ENCODE assay signal across 8 cellular contexts in genomic region chr17:41404024-41404651, GRCh38. TPM values are rescaled to one million over a fixed set of nuclear protein-coding genes. Genes with fewer than 3 reads are reported as not detected.
DNase-seq lines count a peak whose midpoint lies in the region; ATAC-seq and TF ChIP-seq lines count a peak whose summit lies in the region.

No MANE protein-coding gene starts in this region.

- CTCF ChIA-PET in WTC11 (lab: Charles Lee), result interaction anchor here (0.9 to 1.9 kb wide), 6 partner anchors 13 to 262 kb away, joined by 3 to 10 read pairs (median 3); no protein-coding TSS in a partner anchor

- no peaks in the 10 kb centered on the region for H3K9me3 ChIP-seq in left ventricle myocardium inferior (replicated peaks)

- H3K27ac ChIP-seq in left ventricle myocardium inferior (replicated peaks), result no peak overlapping the region

- H3K27me3 ChIP-seq in left ventricle myocardium inferior (ENCODE audit: low read depth), result peaks cover 66% of the 10 kb centered on the region

- no peaks in the 10 kb centered on the region for H3K36me3 ChIP-seq in left ventricle myocardium inferior

- no peaks in the 10 kb centered on the region for H3K36me3 Mint-ChIP-seq in WTC11

- H3K4me1 Mint-ChIP-seq in WTC11, result no peaks in the 10 kb centered on the region

- no peak overlapping the region for H3K4me3 ChIP-seq in left ventricle myocardium inferior

- peaks cover 8% of the 10 kb centered on the region for H3K4me1 ChIP-seq in left ventricle myocardium inferior

- no peaks in the 10 kb centered on the region for H3K9me3 Mint-ChIP-seq in WTC11

- no peaks in the 10 kb centered on the region; the same call in none of the 2 replicates for H3K27me3 Mint-ChIP-seq in WTC11 (ENCODE audit: low read depth)

- ATAC-seq in left ventricle myocardium superior (peak; percentile 85), WTC11 (no peak), esophagus mucosa (peak; percentile 92)

- intact Hi-C loops in left ventricle myocardium superior (cut with micrococcal nuclease), result no loop called here
- intact Hi-C loops in left ventricle myocardium inferior (cut with micrococcal nuclease), result no loop called here

- H3K4me3 Mint-ChIP-seq in WTC11, result no peak overlapping the region

- DNase-seq in left ventricle myocardium superior, result no peak
- DNase-seq in left ventricle myocardium inferior, result no peak
- DNase-seq in WTC11 (ENCODE audit: low spot score), result no peak
- peak; percentile 20 for DNase-seq in stimulated activated CD8-positive, alpha-beta memory T cell treated with anti-CD3 and anti-CD28 coated beads, Interleukin-12 subunit alpha, Interleukin-12 subunit beta, amount 100 ng/mL, for 24 hours (ENCODE audit: extremely low read depth)
- no peak for DNase-seq in anterior cingulate cortex (lab: John Stamatoyannopoulos, UW)
- DNase-seq in C1 segment of cervical spinal cord (lab: John Stamatoyannopoulos, UW), result no peak
- DNase-seq in NCI-H2171 treated with DMSO at 0.1 percent for 48 hours (lab: John Stamatoyannopoulos, UW), result no peak

- H3K27ac Mint-ChIP-seq in WTC11, result no peak overlapping the region

- TF ChIP-seq CTCF in left ventricle myocardium inferior (IDR thresholded peaks at IDR 0.05; ENCODE audit: borderline replicate concordance) (no peak), WTC11 (IDR thresholded peaks at IDR 0.05) (no peak)

- POLR2A ChIA-PET in WTC11 (lab: Charles Lee), result no interaction called here

TF ChIP-seq in WTC11, 78 proteins besides CTCF, POLR2A, EP300 and RAD21:
- TF ChIP-seq GABPB1 (CRISPR knock-in tag; IDR thresholded peaks at IDR 0.05) (0 out of 2 replicates have a peak, but pooled peaks have one; percentile 38), ZNF512 (CRISPR knock-in tag; IDR thresholded peaks at IDR 0.05; ENCODE audit: borderline replicate concordance) (no peak), ZNF232 (CRISPR knock-in tag; IDR thresholded peaks at IDR 0.05) (no peak)

RNA-seq across cellular contexts. Expression of gene KRT31, which starts 6.7 kb away (rescaled TPM):
- total RNA-seq in left ventricle myocardium superior (not detected), left ventricle myocardium inferior (not detected), WTC11 (2021) (not detected in 3 replicates), esophagus mucosa (4.4 TPM)

RNA-seq across cellular contexts. Expression of gene KRT37, which starts 20.2 kb away (rescaled TPM):
- total RNA-seq in left ventricle myocardium superior (not detected), left ventricle myocardium inferior (not detected), WTC11 (2021) (not detected in 3 replicates), esophagus mucosa (not detected)

RNA-seq across cellular contexts. Expression of gene KRT34, which starts 22.0 kb away (rescaled TPM):
- not detected for total RNA-seq in left ventricle myocardium superior
- not detected for total RNA-seq in left ventricle myocardium inferior
- not detected in 3 replicates for total RNA-seq in WTC11 (2021)
- 0.44 TPM for total RNA-seq in esophagus mucosa

RNA-seq across cellular contexts. Expression of gene KRT33B, which starts 34.5 kb away (rescaled TPM):
- not detected for total RNA-seq in left ventricle myocardium superior
- total RNA-seq in left ventricle myocardium inferior, result not detected
- not detected in 3 replicates for total RNA-seq in WTC11 (2021)
- total RNA-seq in esophagus mucosa, result not detected

RNA-seq across cellular contexts. Expression of gene KRT38, which starts 36.6 kb away (rescaled TPM):
- total RNA-seq in left ventricle myocardium superior, result not detected
- not detected for total RNA-seq in left ventricle myocardium inferior
- not detected in 3 replicates for total RNA-seq in WTC11 (2021)
- not detected for total RNA-seq in esophagus mucosa
